Comparison of ENCODE assay signal across 18 cellular contexts in genomic region chr1:200035956-200036615, GRCh38. TPM values are rescaled to one million over a fixed set of nuclear protein-coding genes. Genes with fewer than 3 reads are reported as not detected.
A peak's percentile ranks its signal among the peaks of the same experiment; 100 is the strongest.
DNase-seq lines count a peak whose midpoint lies in the region; ATAC-seq, FAIRE-seq and TF ChIP-seq lines count a peak whose summit lies in the region.
"Had no signal": no experiment of that assay in that cellular context is flagged by ENCODE, and none has a peak within 500 bp of the region (broad histone marks: within the 10 kb centered on the region; RNA-seq: fewer than 3 reads in every experiment).

No MANE protein-coding gene starts in this region.

- H3K4me1 ChIP-seq in body of pancreas = peaks cover 62% of the 10 kb centered on the region
- peaks cover 18% of the 10 kb centered on the region; the same call in 1 of the 2 replicates for H3K4me1 ChIP-seq in iPS-20b (ENCODE audit: insufficient read depth, low read length)
- peaks cover 0 to 9% (median 4%) of the 10 kb centered on the region in 3 donors for H3K4me1 ChIP-seq in pancreas
- H3K4me1 ChIP-seq in esophagus squamous epithelium = peaks cover 10 to 51% (median 20%) of the 10 kb centered on the region in 3 donors
- H3K4me1 ChIP-seq: Caco-2, SJCRH30 had no signal

- no peaks in the 10 kb centered on the region for H3K9me3 ChIP-seq in body of pancreas
- H3K9me3 ChIP-seq in iPS-20b (ENCODE audit: insufficient read depth, low read depth, low read length) = no peaks in the 10 kb centered on the region
- H3K9me3 ChIP-seq in pancreas = no peaks in the 10 kb centered on the region
- no peaks in the 10 kb centered on the region for H3K9me3 ChIP-seq in esophagus squamous epithelium
- H3K9me3 ChIP-seq: Caco-2, SJCRH30 had no signal

- TF ChIP-seq CTCF in GM20000 (IDR thresholded peaks at IDR 0.05; ENCODE audit: extremely low read depth, missing control alignments) = no peak
- no peak for TF ChIP-seq CTCF in body of pancreas (IDR thresholded peaks at IDR 0.05)
- TF ChIP-seq CTCF in pancreas (IDR thresholded peaks at IDR 0.05) = no peak
- no peak for TF ChIP-seq CTCF in esophagus squamous epithelium (IDR thresholded peaks at IDR 0.05)

- peak; percentile 25 for DNase-seq in GM20000 (ENCODE audit: low spot score)
- DNase-seq in body of pancreas = peak in 2 of 4 donors; percentile 33 to 41
- DNase-seq in pancreas = peak in 3 of 6 donors; percentile 42 to 55 (median 51)
- DNase-seq in NCI-H2081 (lab: John Stamatoyannopoulos, UW) = no peak
- DNase-seq in immature natural killer cell = no peak
- DNase-seq in esophagus squamous epithelium (lab: John Stamatoyannopoulos, UW) = no peak
- DNase-seq: activated CD4-positive, CD25-positive, alpha-beta regulatory T cell treated with anti-CD3 and anti-CD28 coated beads, Interleukin-2, amount 50 U/mL, for 72 hours; activated CD8-positive, alpha-beta memory T cell treated with anti-CD3 and anti-CD28 coated beads, Interleukin-2, amount 10 ng/mL, durations not matched to agents 7 days and 5 days; activated gamma-delta T cell treated with Interleukin-2 at 50 U/mL for 16 hours; aorta; Caco-2; MV-4-11; NCI-H526; SJCRH30; stimulated activated CD4-positive, alpha-beta T cell treated with anti-CD3 and anti-CD28 coated beads, Interleukin-12 subunit alpha, Interleukin-12 subunit beta, amount 100 ng/mL, for 4 hours had no signal

- peaks cover 10 to 15% of the 10 kb centered on the region in 2 donors for H3K4me1 Mint-ChIP-seq in immature natural killer cell

- no peaks in the 10 kb centered on the region for H3K36me3 Mint-ChIP-seq in immature natural killer cell
- H3K36me3 Mint-ChIP-seq: activated CD8-positive, alpha-beta memory T cell treated with anti-CD3 and anti-CD28 coated beads, Interleukin-2, amount 10 ng/mL, durations not matched to agents 7 days and 5 days had no signal

- no peak for TF ChIP-seq POLR2A in body of pancreas (IDR thresholded peaks at IDR 0.05)
- TF ChIP-seq POLR2A in esophagus squamous epithelium (IDR thresholded peaks at IDR 0.05) = no peak

- peak overlapping the region; percentile 87 to 96 (median 96) for H3K27ac ChIP-seq in body of pancreas
- H3K27ac ChIP-seq in iPS-20b (ENCODE audit: low read length) = no peak overlapping the region
- peak overlapping the region; percentile 54 to 99 (median 80) for H3K27ac ChIP-seq in pancreas
- no peak overlapping the region for H3K27ac ChIP-seq in esophagus squamous epithelium
- H3K27ac ChIP-seq: SJCRH30 had no signal

- H3K9ac ChIP-seq in iPS-20b (ENCODE audit: low read depth, low read length) = peak overlapping the region; percentile 5; the same call in 1 of the 2 replicates

- ATAC-seq in body of pancreas = no peak
- no peak for ATAC-seq in pancreas
- ATAC-seq in GM19463 (IDR thresholded peaks at IDR 0.05; ENCODE audit: unreplicated experiment) = no peak
- ATAC-seq: activated CD8-positive, alpha-beta memory T cell treated with anti-CD3 and anti-CD28 coated beads, Interleukin-2, amount 10 ng/mL, durations not matched to agents 7 days and 5 days had no signal

- no peaks in the 10 kb centered on the region for H3K9me3 Mint-ChIP-seq in immature natural killer cell

- H3K4me3 ChIP-seq in body of pancreas (peak overlapping the region; percentile 2 to 26), iPS-20b (ENCODE audit: low read length) (peak overlapping the region; percentile 68), pancreas (peak overlapping the region in 3 of 4 donors; percentile 28 to 72 (median 58)), esophagus squamous epithelium (no peak overlapping the region)
- H3K4me3 ChIP-seq: SJCRH30 had no signal

- no peaks in the 10 kb centered on the region for H3K27me3 ChIP-seq in body of pancreas
- peaks cover 100% of the 10 kb centered on the region for H3K27me3 ChIP-seq in iPS-20b (ENCODE audit: insufficient read depth, low read length)
- H3K27me3 ChIP-seq in pancreas = no peaks in the 10 kb centered on the region
- H3K27me3 ChIP-seq in esophagus squamous epithelium = peaks cover 30 to 100% (median 49%) of the 10 kb centered on the region in 4 donors
- H3K27me3 ChIP-seq: SJCRH30 had no signal

- H3K36me3 ChIP-seq in body of pancreas (replicated peaks in 1 of 2; ENCODE audit: insufficient read depth in 1 of 2, low read depth in 2 of 2) (no peaks in the 10 kb centered on the region), iPS-20b (ENCODE audit: insufficient read depth, low read depth, low read length) (no peaks in the 10 kb centered on the region), pancreas (no peaks in the 10 kb centered on the region), esophagus squamous epithelium (no peaks in the 10 kb centered on the region)
- H3K36me3 ChIP-seq: SJCRH30 had no signal

- H3K27ac Mint-ChIP-seq in immature natural killer cell = no peak overlapping the region
- H3K27ac Mint-ChIP-seq: activated CD8-positive, alpha-beta memory T cell treated with anti-CD3 and anti-CD28 coated beads, Interleukin-2, amount 10 ng/mL, durations not matched to agents 7 days and 5 days had no signal

- no peak for FAIRE-seq in pancreas (lab: Jason Lieb, UNC)

- intact Hi-C loops in body of pancreas (cut with DNase I) = no loop called here
- intact Hi-C loops in pancreas (cut with DNase I) = no loop called here
- intact Hi-C loops in esophagus squamous epithelium (cut with DNase I) = no loop called here

- peak overlapping the region in 1 of 5 donors; percentile 30 for H3K4me3 Mint-ChIP-seq in immature natural killer cell
- H3K4me3 Mint-ChIP-seq: activated CD8-positive, alpha-beta memory T cell treated with anti-CD3 and anti-CD28 coated beads, Interleukin-2, amount 10 ng/mL, durations not matched to agents 7 days and 5 days had no signal

- peaks cover 14 to 37% (median 33%) of the 10 kb centered on the region in 3 donors for H3K27me3 Mint-ChIP-seq in immature natural killer cell (ENCODE audit: low read depth in 3 of 3)

- 5% methylated on average over 16 to 27 of the region's 27 CpGs for WGBS in body of pancreas, 2 donors
- WGBS in pancreas, 2 donors = 12% methylated on average over 27 of the region's 27 CpGs
- 15 to 16% methylated on average over 12 to 20 of the region's 27 CpGs for WGBS in esophagus squamous epithelium, 2 donors

RNA-seq across cellular contexts. Expression of gene NR5A2, which starts 8.6 kb away (rescaled TPM):
- total RNA-seq in body of pancreas (100 to 1,000 TPM in 1 of 2 donors, 10 to 100 TPM in 1; 98.3 to 202 TPM), pancreas (100 to 1,000 TPM in 1 of 6 donors, 10 to 100 TPM in 5; 72.4 to 114 (median 89.9) TPM), esophagus squamous epithelium (1 to 10 TPM in 2 of 4 donors, under 1 TPM in 2; 0.30 to 4.2 (median 0.87) TPM)
- polyA plus RNA-seq in pancreas (10 to 100 TPM; 28.3 to 29.6 TPM), immature natural killer cell (not detected)
- total RNA-seq: G401 had no signal

Comparison
In these comparisons a context has a peak if more than half of its experiments do, and no peak if none do; other contexts are left out.
1. H3K27ac ChIP-seq: peak in body of pancreas (4 of 4) and pancreas (4 of 4); none in iPS-20b (single experiment) and esophagus squamous epithelium (0 of 4).
2. H3K4me3 ChIP-seq: peak in body of pancreas (2 of 2), iPS-20b (single experiment) and pancreas (3 of 4); none in esophagus squamous epithelium (0 of 4).
3. RNA of gene NR5A2, which starts 8.6 kb away (total RNA-seq): 98.3 to 202 TPM in body of pancreas and 72.4 to 114 TPM in pancreas; 0.30 to 4.2 TPM in esophagus squamous epithelium; every median in the first group is over 10 times any median in the second.